ENCODE assay signal across 19 cellular contexts in the genomic region with DNA sequence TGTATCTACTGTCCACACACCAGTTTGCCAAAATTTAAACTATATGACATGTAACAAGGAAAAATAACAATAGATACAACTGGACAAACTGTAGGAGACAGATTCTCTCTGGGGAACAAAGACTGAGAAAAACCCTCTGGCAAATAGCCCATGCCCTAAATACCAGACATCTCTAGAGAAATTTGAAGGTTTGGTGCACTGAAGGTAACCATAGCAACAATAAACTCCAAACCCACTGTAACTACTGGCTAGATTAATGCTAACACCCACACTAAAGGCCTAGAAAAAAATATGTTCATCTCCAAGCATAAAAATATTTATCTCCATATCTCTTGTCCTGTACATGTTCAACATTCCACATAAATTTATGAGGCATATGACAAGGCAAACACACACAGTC.
DNase-seq lines count a peak whose midpoint lies in the region; ATAC-seq and TF ChIP-seq lines count a peak whose summit lies in the region.
"Had no signal": no experiment of that assay in that cellular context is flagged by ENCODE, and none has a peak within 500 bp of the region (broad histone marks: within the 10 kb centered on the region; RNA-seq: fewer than 3 reads in every experiment).

No MANE protein-coding gene starts in this region.

- no peaks in the 10 kb centered on the region for H4K20me1 ChIP-seq in mammary epithelial cell (ENCODE audit: insufficient read depth, low read length)
- no peaks in the 10 kb centered on the region for H4K20me1 ChIP-seq in smooth muscle cell (ENCODE audit: low read depth)
- H4K20me1 ChIP-seq: BLaER1 treated with 17β-estradiol and CSF1 and Interleukin-3, amounts not matched to agents 10 nM and 100 nM had no signal

- DNase-seq in T47D (ENCODE audit: low read depth in 1 of 2, low spot score in 1 of 2) (peak; percentile 10 to 18), mammary epithelial cell (no peak), fibroblast of pulmonary artery (ENCODE audit: low read depth) (peak; percentile 22), smooth muscle cell (lab: John Stamatoyannopoulos, UW; ENCODE audit: unreplicated experiment) (no peak), DMS 273 treated with DMSO at 0.1 percent for 48 hours (lab: John Stamatoyannopoulos, UW) (no peak), GM19238 (ENCODE audit: insufficient read length, low spot score) (no peak)
- DNase-seq: 8988T; AML-193; Calu3; CD4-positive, CD25-positive, alpha-beta regulatory T cell; DMS79; GOT3; H9; IMR-90 had no signal

- no peaks in the 10 kb centered on the region for H3K79me2 ChIP-seq in mammary epithelial cell (ENCODE audit: insufficient read depth, low read length)
- no peaks in the 10 kb centered on the region for H3K79me2 ChIP-seq in smooth muscle cell (ENCODE audit: low read depth)

- CTCF ChIA-PET in mammary epithelial cell (lab: Charles Lee; ENCODE audit: low non-redundant PET), result no interaction called here

- TF ChIP-seq CTCF in mammary epithelial cell (conservative IDR thresholded peaks at IDR 0.05 in 1 of 2, IDR thresholded peaks at IDR 0.05 in 1 of 2; ENCODE audit: extremely low read depth in 1 of 2, insufficient read depth in 1 of 2, low read depth in 1 of 2, low read length in 2 of 2) (no peak), VCaP (conservative IDR thresholded peaks at IDR 0.05) (no peak), fibroblast of pulmonary artery (IDR thresholded peaks at IDR 0.05; ENCODE audit: low read length, missing control alignments) (no peak), smooth muscle cell (IDR thresholded peaks at IDR 0.05; ENCODE audit: borderline replicate concordance, insufficient read depth, poor library complexity, severe bottlenecking) (no peak)

- BruUV-seq in mammary epithelial cell (replicated peaks; lab: Mats Ljungman, UMichigan), result no TSS peak

- H3K27ac ChIP-seq in mammary epithelial cell (ENCODE audit: insufficient read depth, low read depth, low read length), result no peak overlapping the region
- peak overlapping the region; percentile 44 for H3K27ac ChIP-seq in VCaP
- H3K27ac ChIP-seq in smooth muscle cell (ENCODE audit: low read depth), result peak overlapping the region; percentile 14
- H3K27ac ChIP-seq: BLaER1 treated with 17β-estradiol and CSF1 and Interleukin-3, amounts not matched to agents 10 nM and 100 nM; HL-60 had no signal

- H3K9ac ChIP-seq in mammary epithelial cell (ENCODE audit: insufficient read depth, low read length) (no peak overlapping the region), smooth muscle cell (ENCODE audit: low read depth) (no peak overlapping the region)
- H3K9ac ChIP-seq: BLaER1 treated with 17β-estradiol and CSF1 and Interleukin-3, amounts not matched to agents 10 nM and 100 nM had no signal

- H3K36me3 ChIP-seq in mammary epithelial cell (ENCODE audit: insufficient read depth, low read length), result no peaks in the 10 kb centered on the region
- no peaks in the 10 kb centered on the region for H3K36me3 ChIP-seq in smooth muscle cell (ENCODE audit: low read depth)
- H3K36me3 ChIP-seq: BLaER1 treated with 17β-estradiol and CSF1 and Interleukin-3, amounts not matched to agents 10 nM and 100 nM had no signal

- H3F3A ChIP-seq in smooth muscle cell (ENCODE audit: low read depth), result no peaks in the 10 kb centered on the region

- H3K4me2 ChIP-seq in mammary epithelial cell (ENCODE audit: insufficient read depth, low read depth, low read length) (no peak overlapping the region), smooth muscle cell (no peak overlapping the region)

- H2AFZ ChIP-seq in mammary epithelial cell (ENCODE audit: low read depth, low read length), result no peak overlapping the region
- no peak overlapping the region for H2AFZ ChIP-seq in smooth muscle cell (ENCODE audit: low read depth)

- H3K9me3 ChIP-seq in mammary epithelial cell (replicated peaks; ENCODE audit: insufficient read depth, low read length), result no peaks in the 10 kb centered on the region
- H3K9me3 ChIP-seq in smooth muscle cell (replicated peaks; ENCODE audit: low read depth), result peaks cover 8% of the 10 kb centered on the region

- H3K27me3 ChIP-seq in mammary epithelial cell (ENCODE audit: insufficient read depth, low read length), result no peaks in the 10 kb centered on the region
- no peaks in the 10 kb centered on the region for H3K27me3 ChIP-seq in smooth muscle cell (ENCODE audit: low read depth)
- H3K27me3 ChIP-seq: BLaER1 treated with 17β-estradiol and CSF1 and Interleukin-3, amounts not matched to agents 10 nM and 100 nM had no signal

- in situ Hi-C loops in T47D (cut with HindIII; ENCODE audit: low pct_unique_long_range_greater_than_20kb, low sequenced_read_pairs), result no loop called here
- in situ Hi-C loops in mammary epithelial cell (cut with MboI; ENCODE audit: low sequenced_read_pairs in 2 of 2), result no loop called here

- no peak for ATAC-seq in HG02623 (IDR thresholded peaks at IDR 0.05; ENCODE audit: unreplicated experiment)
- ATAC-seq: GM12878 had no signal

- dilution Hi-C loops in mammary epithelial cell (cut with HindIII; ENCODE audit: low sequenced_read_pairs), result no loop called here

- H3K4me3 ChIP-seq in mammary epithelial cell (replicated peaks in 1 of 3; ENCODE audit: insufficient read depth in 1 of 3, low read depth in 2 of 3, low read length in 3 of 3) (no peak overlapping the region), fibroblast of pulmonary artery (replicated peaks; ENCODE audit: low read depth, low read length) (no peak overlapping the region), smooth muscle cell (no peak overlapping the region)
- H3K4me3 ChIP-seq: BLaER1 treated with 17β-estradiol and CSF1 and Interleukin-3, amounts not matched to agents 10 nM and 100 nM; GM12878 had no signal

- H3K4me1 ChIP-seq in mammary epithelial cell (ENCODE audit: insufficient read depth, low read length) (no peaks in the 10 kb centered on the region), smooth muscle cell (ENCODE audit: low read depth) (no peaks in the 10 kb centered on the region)

- intact Hi-C loops in mammary epithelial cell (cut with micrococcal nuclease), result no loop called here

Comparison
In these comparisons a context has a peak if more than half of its experiments do, and no peak if none do; other contexts are left out.
1. DNase-seq: peak in T47D (2 of 2) and fibroblast of pulmonary artery (single experiment); none in mammary epithelial cell (single experiment), smooth muscle cell (single experiment), DMS 273 treated with DMSO at 0.1 percent for 48 hours (single experiment) and GM19238 (single experiment).